ENCODE assay signal across 14 cellular contexts in the genomic region with DNA sequence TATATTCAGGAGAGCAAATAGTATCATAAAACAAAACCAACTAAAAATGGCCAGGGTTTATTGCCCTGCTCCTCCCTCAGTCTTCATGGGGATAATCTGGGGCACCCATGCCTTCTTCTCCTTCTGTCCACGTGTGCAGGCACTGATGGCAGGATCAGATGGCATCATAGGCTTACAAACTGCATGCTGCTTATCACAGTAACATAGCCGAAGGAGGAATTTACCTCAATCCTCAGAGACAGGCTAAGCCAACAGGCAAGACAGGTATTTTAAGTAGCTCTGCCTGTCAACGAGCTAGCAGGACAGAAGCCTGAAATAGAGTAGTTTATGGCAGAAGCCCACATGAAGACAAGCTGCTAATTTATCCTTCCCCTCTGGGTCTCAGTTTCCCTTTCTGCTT. TPM values are rescaled to one million over a fixed set of nuclear protein-coding genes. Genes with fewer than 3 reads are reported as not detected.
DNase-seq lines count a peak whose midpoint lies in the region; ATAC-seq and TF ChIP-seq lines count a peak whose summit lies in the region.
"Had no signal": no experiment of that assay in that cellular context is flagged by ENCODE, and none has a peak within 500 bp of the region (broad histone marks: within the 10 kb centered on the region; RNA-seq: fewer than 3 reads in every experiment).

No MANE protein-coding gene starts in this region.

- H3K27me3 Mint-ChIP-seq in naive thymus-derived CD8-positive, alpha-beta T cell: peaks cover 0 to 7% (median 0%) of the 10 kb centered on the region in 5 donors
- H3K27me3 Mint-ChIP-seq: activated CD4-positive, alpha-beta memory T cell treated with anti-CD3 and anti-CD28 coated beads for 36 hours had no signal

- ATAC-seq in lower lobe of right lung (peak in 1 of 2 donors; percentile 14), GM18867 (IDR thresholded peaks at IDR 0.05; ENCODE audit: unreplicated experiment) (no peak)
- no peak for ATAC-seq in naive thymus-derived CD8-positive, alpha-beta T cell

- H3K4me3 Mint-ChIP-seq in naive thymus-derived CD8-positive, alpha-beta T cell: no peak overlapping the region
- H3K4me3 Mint-ChIP-seq: activated CD4-positive, alpha-beta memory T cell treated with anti-CD3 and anti-CD28 coated beads for 36 hours had no signal

- H3K4me3 ChIP-seq in lower lobe of right lung: no peak overlapping the region
- H3K4me3 ChIP-seq: tibial artery had no signal

- peak; percentile 13 to 46 for DNase-seq in erythroblast (lab: John Stamatoyannopoulos, UW)
- DNase-seq in lower lobe of right lung: no peak
- DNase-seq in naive thymus-derived CD8-positive, alpha-beta T cell: no peak
- DNase-seq in activated CD8-positive, alpha-beta memory T cell treated with anti-CD3 and anti-CD28 coated beads for 24 hours: no peak
- DNase-seq in stimulated activated naive CD4-positive, alpha-beta T cell (lab: John Stamatoyannopoulos, UW): no peak
- DNase-seq: activated CD4-positive, alpha-beta memory T cell treated with anti-CD3 and anti-CD28 coated beads for 36 hours; BE2C; DND-41; glutamatergic neuron; NCI-H2029 treated with DMSO at 0.1 percent for 48 hours had no signal

- no peaks in the 10 kb centered on the region for H3K9me3 Mint-ChIP-seq in naive thymus-derived CD8-positive, alpha-beta T cell
- H3K9me3 Mint-ChIP-seq: activated CD4-positive, alpha-beta memory T cell treated with anti-CD3 and anti-CD28 coated beads for 36 hours had no signal

- H3K36me3 Mint-ChIP-seq in naive thymus-derived CD8-positive, alpha-beta T cell: peaks cover 0 to 2% (median 0%) of the 10 kb centered on the region in 3 donors
- H3K36me3 Mint-ChIP-seq: activated CD4-positive, alpha-beta memory T cell treated with anti-CD3 and anti-CD28 coated beads for 36 hours had no signal

- no peaks in the 10 kb centered on the region for H3K27me3 ChIP-seq in lower lobe of right lung (ENCODE audit: low read depth)
- H3K27me3 ChIP-seq: BE2C, tibial artery had no signal

- H3K4me1 Mint-ChIP-seq in naive thymus-derived CD8-positive, alpha-beta T cell: no peaks in the 10 kb centered on the region

- POLR2A ChIA-PET in naive thymus-derived CD8-positive, alpha-beta T cell (lab: Charles Lee): no interaction called here

- peaks cover 61% of the 10 kb centered on the region for H3K4me1 ChIP-seq in lower lobe of right lung
- H3K4me1 ChIP-seq: BE2C had no signal

- H3K9me3 ChIP-seq in lower lobe of right lung: no peaks in the 10 kb centered on the region
- H3K9me3 ChIP-seq: BE2C, tibial artery had no signal

- no peak for TF ChIP-seq POLR2A in erythroblast (IDR thresholded peaks at IDR 0.05; ENCODE audit: low read length)

- H3K27ac Mint-ChIP-seq in naive thymus-derived CD8-positive, alpha-beta T cell: no peak overlapping the region
- H3K27ac Mint-ChIP-seq: activated CD4-positive, alpha-beta memory T cell treated with anti-CD3 and anti-CD28 coated beads for 36 hours had no signal

- no peaks in the 10 kb centered on the region for H3K36me3 ChIP-seq in lower lobe of right lung
- H3K36me3 ChIP-seq: BE2C, tibial artery had no signal

- no peak for TF ChIP-seq CTCF in lower lobe of right lung (IDR thresholded peaks at IDR 0.05)

- intact Hi-C loops in lower lobe of right lung (cut with DNase I): no loop called here

- peak overlapping the region; percentile 83 for H3K27ac ChIP-seq in angular gyrus (ENCODE audit: low read depth, low read length)
- H3K27ac ChIP-seq in lower lobe of right lung: peak overlapping the region; percentile 74
- H3K27ac ChIP-seq in temporal lobe (ENCODE audit: low read depth, low read length): peak overlapping the region; percentile 96

RNA-seq across cellular contexts. Expression of gene LAMB3, which starts 9.4 kb away (rescaled TPM):
- 47.2 TPM for total RNA-seq in lower lobe of right lung
- 0.74 TPM for total RNA-seq in temporal lobe
- total RNA-seq in naive thymus-derived CD8-positive, alpha-beta T cell: under 1 TPM; 0.73 to 0.93 TPM
- polyA plus RNA-seq in naive thymus-derived CD8-positive, alpha-beta T cell: under 1 TPM in 2 of 3 donors, not detected in 1; 0.42 to 0.86 TPM

RNA-seq across cellular contexts. Expression of gene G0S2, which starts 32.4 kb away (rescaled TPM):
- total RNA-seq in lower lobe of right lung (19.9 TPM), temporal lobe (2.5 TPM)
- not detected for total RNA-seq in naive thymus-derived CD8-positive, alpha-beta T cell
- polyA plus RNA-seq in naive thymus-derived CD8-positive, alpha-beta T cell: not detected

RNA-seq across cellular contexts. Expression of gene CAMK1G, which starts 59.3 kb away (rescaled TPM):
- total RNA-seq in lower lobe of right lung: 0.56 TPM
- 3.4 TPM for total RNA-seq in temporal lobe
- total RNA-seq in naive thymus-derived CD8-positive, alpha-beta T cell: not detected
- not detected for polyA plus RNA-seq in naive thymus-derived CD8-positive, alpha-beta T cell

Comparison
In these comparisons a context has a peak if more than half of its experiments do, and no peak if none do; other contexts are left out.
1. DNase-seq: peak in erythroblast (2 of 2); none in lower lobe of right lung (single experiment), naive thymus-derived CD8-positive, alpha-beta T cell (0 of 10), activated CD8-positive, alpha-beta memory T cell treated with anti-CD3 and anti-CD28 coated beads for 24 hours (single experiment) and stimulated activated naive CD4-positive, alpha-beta T cell (0 of 6).
2. RNA of gene LAMB3, which starts 9.4 kb away (total RNA-seq): 47.2 TPM in lower lobe of right lung (single experiment); 0.73 to 0.93 TPM in naive thymus-derived CD8-positive, alpha-beta T cell and 0.74 TPM in temporal lobe (single experiment); every median in the first group is over 10 times any median in the second.
3. Peak in every context shown above with its lines, with median percentiles within 50 percentile points of each other: H3K27ac ChIP-seq.